Comparison of ENCODE assay signal across 1 cellular context in the genomic region with DNA sequence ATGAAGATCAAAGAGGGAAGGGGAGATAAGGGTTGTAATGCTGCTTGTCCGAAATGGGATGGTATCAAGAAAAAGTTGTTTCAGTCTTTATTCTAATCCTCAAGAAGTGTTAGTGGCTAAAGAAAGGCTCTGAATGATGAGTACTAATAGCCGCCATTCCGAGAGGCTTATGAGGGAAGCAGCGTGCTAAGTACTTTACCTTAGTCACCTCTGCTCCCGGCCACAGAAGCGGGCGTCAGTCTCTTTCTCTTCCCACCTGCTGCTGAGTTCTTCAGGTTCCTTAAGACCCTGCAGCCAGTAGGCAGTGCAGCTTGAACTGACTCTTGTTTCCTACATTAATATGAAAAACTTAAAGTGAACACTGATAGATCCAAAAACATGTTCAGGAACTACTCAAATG.
TF ChIP-seq lines count a peak whose summit lies in the region.

No MANE protein-coding gene starts in this region.

TF ChIP-seq in IMR-90, 13 proteins besides CTCF, POLR2A, EP300 and RAD21:
- TF ChIP-seq MAZ (IDR thresholded peaks at IDR 0.05; ENCODE audit: borderline replicate concordance, low read depth, low read length): no peak
- no peak for TF ChIP-seq RCOR1 (IDR thresholded peaks at IDR 0.05; ENCODE audit: insufficient replicate concordance, low read length)
- TF ChIP-seq MAFK (IDR thresholded peaks at IDR 0.05; ENCODE audit: low read depth, low read length): no peak
